Comparison of ENCODE assay signal across 16 cellular contexts in genomic region chr6:51743999-51744398, GRCh38.
"Had no signal": no experiment of that assay in that cellular context is flagged by ENCODE, and none has a peak within 500 bp of the region (broad histone marks: within the 10 kb centered on the region; RNA-seq: fewer than 3 reads in every experiment).

No MANE protein-coding gene starts in this region.

- H3K27me3 Mint-ChIP-seq: activated CD4-positive, alpha-beta memory T cell treated with anti-CD3 and anti-CD28 coated beads, Interleukin-2, amount 10 ng/mL, durations not matched to agents 7 days and 5 days had no signal

- H3K36me3 Mint-ChIP-seq: activated naive CD4-positive, alpha-beta T cell treated with anti-CD3 and anti-CD28 coated beads, Interleukin-2, amount 50 U/mL, for 72 hours; immature natural killer cell; naive thymus-derived CD4-positive, alpha-beta T cell; stimulated activated effector memory CD8-positive, alpha-beta T cell treated with anti-CD3 and anti-CD28 coated beads, Interleukin-12 subunit alpha, Interleukin-12 subunit beta, amount 100 ng/mL, for 72 hours; WTC11 had no signal

- H3K36me3 ChIP-seq: pancreas had no signal

- H3K4me3 ChIP-seq: pancreas had no signal

- H3K4me3 Mint-ChIP-seq: activated CD4-positive, alpha-beta memory T cell treated with anti-CD3 and anti-CD28 coated beads, Interleukin-2, amount 10 ng/mL, durations not matched to agents 7 days and 5 days; activated T-cell treated with anti-CD3 and anti-CD28 coated beads, Interleukin-2, amount 50 U/mL, for 4 hours; immature natural killer cell; naive thymus-derived CD4-positive, alpha-beta T cell; stimulated activated effector memory CD8-positive, alpha-beta T cell treated with anti-CD3 and anti-CD28 coated beads, Interleukin-12 subunit alpha, Interleukin-12 subunit beta, amount 100 ng/mL, for 72 hours; WTC11 had no signal

- H3K9me3 Mint-ChIP-seq: activated CD4-positive, alpha-beta memory T cell treated with anti-CD3 and anti-CD28 coated beads, Interleukin-2, amount 10 ng/mL, durations not matched to agents 7 days and 5 days; WTC11 had no signal

- DNase-seq: activated CD4-positive, alpha-beta memory T cell treated with anti-CD3 and anti-CD28 coated beads, Interleukin-2, amount 10 ng/mL, durations not matched to agents 7 days and 5 days; activated CD4-positive, alpha-beta T cell treated with anti-CD3 and anti-CD28 coated beads for 4 hours; activated effector memory CD4-positive, alpha-beta T cell treated with anti-CD3 and anti-CD28 coated beads, Interleukin-2, amount 50 U/mL, for 16 hours; activated T-cell treated with anti-CD3 and anti-CD28 coated beads, Interleukin-2, amount 50 U/mL, for 4 hours; effector CD8-positive, alpha-beta T cell; head of caudate nucleus; immature natural killer cell; mammary epithelial cell; naive thymus-derived CD4-positive, alpha-beta T cell; pancreas; stimulated activated CD4-positive, alpha-beta T cell treated with anti-CD3 and anti-CD28 coated beads, Interleukin-12 subunit alpha, Interleukin-12 subunit beta, amount 100 ng/mL, for 4 hours; T-helper 2 cell had no signal

- ATAC-seq: activated naive CD4-positive, alpha-beta T cell treated with anti-CD3 and anti-CD28 coated beads, Interleukin-2, amount 50 U/mL, for 72 hours; activated T-cell treated with anti-CD3 and anti-CD28 coated beads, Interleukin-2, amount 50 U/mL, for 4 hours; left lobe of liver; naive thymus-derived CD4-positive, alpha-beta T cell; stimulated activated effector memory CD8-positive, alpha-beta T cell treated with anti-CD3 and anti-CD28 coated beads, Interleukin-12 subunit alpha, Interleukin-12 subunit beta, amount 100 ng/mL, for 72 hours; WTC11 had no signal

- H3K27ac Mint-ChIP-seq: activated CD4-positive, alpha-beta memory T cell treated with anti-CD3 and anti-CD28 coated beads, Interleukin-2, amount 10 ng/mL, durations not matched to agents 7 days and 5 days; activated naive CD4-positive, alpha-beta T cell treated with anti-CD3 and anti-CD28 coated beads, Interleukin-2, amount 50 U/mL, for 72 hours; immature natural killer cell; naive thymus-derived CD4-positive, alpha-beta T cell; stimulated activated effector memory CD8-positive, alpha-beta T cell treated with anti-CD3 and anti-CD28 coated beads, Interleukin-12 subunit alpha, Interleukin-12 subunit beta, amount 100 ng/mL, for 72 hours had no signal

- H3K27ac ChIP-seq: pancreas had no signal

- H3K4me1 Mint-ChIP-seq: activated CD4-positive, alpha-beta memory T cell treated with anti-CD3 and anti-CD28 coated beads, Interleukin-2, amount 10 ng/mL, durations not matched to agents 7 days and 5 days; immature natural killer cell; naive thymus-derived CD4-positive, alpha-beta T cell; stimulated activated effector memory CD8-positive, alpha-beta T cell treated with anti-CD3 and anti-CD28 coated beads, Interleukin-12 subunit alpha, Interleukin-12 subunit beta, amount 100 ng/mL, for 72 hours had no signal

- H3K4me1 ChIP-seq: pancreas had no signal

- H3K9me3 ChIP-seq: pancreas had no signal

- H3K27me3 ChIP-seq: pancreas had no signal
